9 cellular contexts compared by ENCODE assay signal in genomic region chr18:58865009-58865345, GRCh38. TPM values are rescaled to one million over a fixed set of nuclear protein-coding genes. Genes with fewer than 3 reads are reported as not detected.
DNase-seq lines count a peak whose midpoint lies in the region; ATAC-seq and TF ChIP-seq lines count a peak whose summit lies in the region.
"Had no signal": no experiment of that assay in that cellular context is flagged by ENCODE, and none has a peak within 500 bp of the region (broad histone marks: within the 10 kb centered on the region; RNA-seq: fewer than 3 reads in every experiment).

No MANE protein-coding gene starts in this region.

- H3K27me3 Mint-ChIP-seq in CD4-positive, CD25-positive, alpha-beta regulatory T cell, result peaks cover 59% of the 10 kb centered on the region

- no peaks in the 10 kb centered on the region for H4K20me1 ChIP-seq in fibroblast of lung (ENCODE audit: control insufficient read depth, extremely low read depth, insufficient read depth, low read length)

- ATAC-seq in CD4-positive, CD25-positive, alpha-beta regulatory T cell (ENCODE audit: low read depth in 2 of 2), result no peak
- ATAC-seq in GM21526 (IDR thresholded peaks at IDR 0.05; ENCODE audit: low FRiP score, unreplicated experiment), result no peak

- peak overlapping the region; percentile 43 for H2AFZ ChIP-seq in fibroblast of lung (ENCODE audit: low read length)

- peaks cover 24% of the 10 kb centered on the region for H3K27me3 ChIP-seq in CD4-positive, CD25-positive, alpha-beta regulatory T cell (ENCODE audit: control insufficient read depth, insufficient read depth, low read length)
- H3K27me3 ChIP-seq in Peyer's patch, result no peaks in the 10 kb centered on the region
- no peaks in the 10 kb centered on the region for H3K27me3 ChIP-seq in fibroblast of lung (ENCODE audit: control insufficient read depth, insufficient read depth, low read length)
- no peaks in the 10 kb centered on the region for H3K27me3 ChIP-seq in ovary

- 4 to 9% (median 5%) methylated on average over 1 of the region's 1 CpG for WGBS in ovary, 3 donors

- H3K9me3 Mint-ChIP-seq in CD4-positive, CD25-positive, alpha-beta regulatory T cell, result peaks cover 0 to 7% (median 3%) of the 10 kb centered on the region in 7 donors

- peaks cover 45% of the 10 kb centered on the region for H3K79me2 ChIP-seq in fibroblast of lung (ENCODE audit: control insufficient read depth, insufficient read depth, low read length)

- peak overlapping the region; percentile 88 for H3K4me2 ChIP-seq in fibroblast of lung (ENCODE audit: extremely low read depth, insufficient read depth, low read length)

- no peak for TF ChIP-seq EP300 in ovary (IDR thresholded peaks at IDR 0.05)

- peaks cover 0 to 20% (median 6%) of the 10 kb centered on the region in 4 donors for H3K4me1 Mint-ChIP-seq in CD4-positive, CD25-positive, alpha-beta regulatory T cell

- DNase-seq in CD4-positive, CD25-positive, alpha-beta regulatory T cell, result no peak
- DNase-seq in Peyer's patch (no peak), fibroblast of lung (ENCODE audit: low read depth in 2 of 2) (no peak), ovary (no peak), NAMALWA (ENCODE audit: low spot score) (no peak), A172 (ENCODE audit: low spot score) (no peak), 8988T (no peak)
- DNase-seq: NCI-H1694 treated with DMSO at 0.1 percent for 48 hours had no signal

- H3K9me3 ChIP-seq in CD4-positive, CD25-positive, alpha-beta regulatory T cell (ENCODE audit: control insufficient read depth in 2 of 2, low read length in 2 of 2), result no peaks in the 10 kb centered on the region
- no peaks in the 10 kb centered on the region for H3K9me3 ChIP-seq in Peyer's patch
- no peaks in the 10 kb centered on the region for H3K9me3 ChIP-seq in fibroblast of lung (ENCODE audit: control insufficient read depth, insufficient read depth, low read depth, low read length)
- no peaks in the 10 kb centered on the region for H3K9me3 ChIP-seq in ovary

- peak overlapping the region in 1 of 3 donors; percentile 84 for H3K27ac Mint-ChIP-seq in CD4-positive, CD25-positive, alpha-beta regulatory T cell

- H3K4me1 ChIP-seq in CD4-positive, CD25-positive, alpha-beta regulatory T cell (ENCODE audit: control insufficient read depth, insufficient read depth, low read length, poor library complexity, severe bottlenecking), result peaks cover 5% of the 10 kb centered on the region
- H3K4me1 ChIP-seq in Peyer's patch (peaks cover 0 to 31% (median 2%) of the 10 kb centered on the region in 4 donors), fibroblast of lung (ENCODE audit: control insufficient read depth, extremely low read depth, insufficient read depth, low read length) (peaks cover 12% of the 10 kb centered on the region), ovary (ENCODE audit: insufficient read depth) (peaks cover 18% of the 10 kb centered on the region)

- intact Hi-C loops in ovary (cut with DNase I), result no loop called here

- H3K4me3 Mint-ChIP-seq in CD4-positive, CD25-positive, alpha-beta regulatory T cell, result peak overlapping the region; percentile 24 to 85 (median 66)

- no peak for TF ChIP-seq POLR2A in Peyer's patch (IDR thresholded peaks at IDR 0.05)
- TF ChIP-seq POLR2A in ovary (IDR thresholded peaks at IDR 0.05), result no peak

- H3K4me3 ChIP-seq in CD4-positive, CD25-positive, alpha-beta regulatory T cell (ENCODE audit: low read depth, low read length), result peak overlapping the region; percentile 30
- H3K4me3 ChIP-seq in Peyer's patch, result peak overlapping the region in 1 of 4 donors; percentile 58
- peak overlapping the region; percentile 10 to 53 (median 34) for H3K4me3 ChIP-seq in fibroblast of lung (replicated peaks in 1 of 4; ENCODE audit: control extremely low read depth in 1 of 4, insufficient read depth in 1 of 4, low read depth in 3 of 4, low read length in 4 of 4)
- H3K4me3 ChIP-seq in ovary, result peak overlapping the region; percentile 42

- H3K27ac ChIP-seq in CD4-positive, CD25-positive, alpha-beta regulatory T cell (ENCODE audit: insufficient read depth, low read length, poor library complexity, severe bottlenecking), result peak overlapping the region; percentile 24
- H3K27ac ChIP-seq in Peyer's patch (peak overlapping the region; percentile 25 to 95 (median 90)), fibroblast of lung (ENCODE audit: insufficient read depth, low read length) (peak overlapping the region; percentile 83), ovary (peak overlapping the region; percentile 99)

- H3K36me3 ChIP-seq in CD4-positive, CD25-positive, alpha-beta regulatory T cell (ENCODE audit: control insufficient read depth, insufficient read depth, low read length), result peaks cover 3% of the 10 kb centered on the region
- H3K36me3 ChIP-seq in Peyer's patch (no peaks in the 10 kb centered on the region), fibroblast of lung (ENCODE audit: control insufficient read depth, insufficient read depth, low read length) (peaks cover 2% of the 10 kb centered on the region), ovary (no peaks in the 10 kb centered on the region)

- H3K9ac ChIP-seq in fibroblast of lung (ENCODE audit: insufficient read depth, low read length), result no peak overlapping the region

- TF ChIP-seq CTCF in Peyer's patch (IDR thresholded peaks at IDR 0.05), result no peak
- no peak for TF ChIP-seq CTCF in fibroblast of lung (conservative IDR thresholded peaks at IDR 0.05 in 1 of 2, IDR thresholded peaks at IDR 0.05 in 1 of 2; ENCODE audit: low read depth in 1 of 2, low read length in 2 of 2)
- no peak for TF ChIP-seq CTCF in ovary (IDR thresholded peaks at IDR 0.05)

- H3K36me3 Mint-ChIP-seq in CD4-positive, CD25-positive, alpha-beta regulatory T cell, result peaks cover 11% of the 10 kb centered on the region

RNA-seq across cellular contexts. Expression of gene ZNF532, which starts 0.3 kb away (rescaled TPM):
- 15.8 TPM for total RNA-seq in CD4-positive, CD25-positive, alpha-beta regulatory T cell
- polyA plus RNA-seq in CD4-positive, CD25-positive, alpha-beta regulatory T cell, result 1 to 10 TPM in 3 of 4 donors, under 1 TPM in 1; 0.64 to 1.6 (median 1.6) TPM
- total RNA-seq in Peyer's patch (100 to 1,000 TPM in 1 of 4 donors, 10 to 100 TPM in 2, 1 to 10 TPM in 1; 3.9 to 188 (median 12.7) TPM), fibroblast of lung (44.4 and 64.6 TPM in 2 replicates), ovary (100 to 1,000 TPM in 5 of 7 donors, 10 to 100 TPM in 2; 54.0 to 162 (median 106) TPM)
- polyA plus RNA-seq in fibroblast of lung (54.2 and 57.3 TPM in 2 replicates), ovary (10 to 100 TPM; 40.5 to 73.4 TPM)
- polyA plus RNA-seq in fibroblast of lung (2012), result 23.9 and 25.9 TPM in 2 replicates
- polyA minus RNA-seq in fibroblast of lung (ENCODE audit: low replicate concordance), result 73.8 and 150 TPM in 2 replicates
- total RNA-seq in A172 (2014; rRNA removed; shearing (Covaris generic)), result 12.2 and 13.5 TPM in 2 replicates

Comparison
In these comparisons a context has a peak if more than half of its experiments do, and no peak if none do; other contexts are left out.
1. H3K27ac ChIP-seq: peak in every context shown above with its lines; median percentile 99 in ovary; 90 in Peyer's patch; 83 in fibroblast of lung; 24 in CD4-positive, CD25-positive, alpha-beta regulatory T cell.